In genomic region chr9:69469136-69469535, GRCh38 we compare ENCODE assay signal across 19 cellular contexts.
DNase-seq lines count a peak whose midpoint lies in the region; ATAC-seq, FAIRE-seq and TF ChIP-seq lines count a peak whose summit lies in the region.
"Had no signal": no experiment of that assay in that cellular context is flagged by ENCODE, and none has a peak within 500 bp of the region (broad histone marks: within the 10 kb centered on the region; RNA-seq: fewer than 3 reads in every experiment).

No MANE protein-coding gene starts in this region.

- DNase-seq in HepG2 (ENCODE audit: low spot score): no peak
- peak; percentile 17 for DNase-seq in NCI-H69 (lab: John Stamatoyannopoulos, UW)
- peak; percentile 20 for DNase-seq in glomerular endothelial cell (ENCODE audit: extremely low read depth, low read depth, low spot score)
- no peak for DNase-seq in CD1c-positive myeloid dendritic cell (ENCODE audit: extremely low spot score)
- DNase-seq in mesenteric fat pad (ENCODE audit: low spot score): no peak
- DNase-seq: ACHN; AML-193; CD4-positive, alpha-beta T cell; GM23248; HCEC 1CT; NCI-H1694 treated with DMSO at 0.1 percent for 48 hours; NCI-H2171; NCI-H524; NK-92 treated with Interleukin-12 subunit alpha and Interleukin-12 subunit beta, amount 100 ng/mL, for 24 hours; SHP77; SK-N-SH; T-cell had no signal

- no peak overlapping the region for H3K4me3 ChIP-seq in liver (ENCODE audit: low read depth in 1 of 3, low read length in 3 of 3)
- no peak overlapping the region for H3K4me3 ChIP-seq in HepG2 (replicated peaks in 1 of 3; ENCODE audit: insufficient read depth in 1 of 3, low read depth in 2 of 3, low read length in 3 of 3)
- H3K4me3 ChIP-seq: GM23248 had no signal

- intact Hi-C loops in HepG2 (cut with micrococcal nuclease; ENCODE audit: unreplicated experiment): no loop called here

- TF ChIP-seq CTCF in liver (IDR thresholded peaks at IDR 0.05; ENCODE audit: low read depth, low read length, missing input control) (no peak), HepG2 (CRISPR knock-in tag; IDR thresholded peaks at IDR 0.05) (no peak)

- ATAC-seq in HepG2 (no peak), GM18870 (IDR thresholded peaks at IDR 0.05; ENCODE audit: unreplicated experiment) (no peak)
- ATAC-seq: T-cell had no signal

- H4K20me1 ChIP-seq in HepG2 (ENCODE audit: insufficient read depth, low read length): no peaks in the 10 kb centered on the region

- TF ChIP-seq EP300 in HepG2 (IDR thresholded peaks at IDR 0.05; ENCODE audit: low read depth in 2 of 2, low read length in 2 of 2): no peak
- no peak for TF ChIP-seq EP300 in HepG2 (CRISPR knock-in tag; IDR thresholded peaks at IDR 0.05; ENCODE audit: borderline replicate concordance)

- peak overlapping the region; percentile 84 to 91 for H3K27ac ChIP-seq in liver (ENCODE audit: low read depth in 1 of 2, low read length in 2 of 2)
- no peak overlapping the region for H3K27ac ChIP-seq in HepG2 (ENCODE audit: extremely low read length, insufficient read depth, low read length)
- H3K27ac ChIP-seq: GM23248 had no signal

- FAIRE-seq in HepG2 (lab: Jason Lieb, UNC): no peak

- no peak for TF ChIP-seq RAD21 in liver (IDR thresholded peaks at IDR 0.05)
- TF ChIP-seq RAD21 in HepG2 (CRISPR knock-in tag; IDR thresholded peaks at IDR 0.05): no peak

- no peaks in the 10 kb centered on the region for H3K79me2 ChIP-seq in HepG2 (ENCODE audit: insufficient read depth, low read length)

- H3K4me2 ChIP-seq in HepG2 (ENCODE audit: low read depth, low read length): no peak overlapping the region
- H3K4me2 ChIP-seq: SK-N-SH had no signal

- H2AFZ ChIP-seq in HepG2 (ENCODE audit: low read length): no peak overlapping the region
- H2AFZ ChIP-seq: GM23248 had no signal

- no TSS peak for BruUV-seq in HepG2 (replicated peaks; lab: Mats Ljungman, UMichigan)

- H3K27me3 ChIP-seq in liver (ENCODE audit: control insufficient read depth in 4 of 4, insufficient read depth in 4 of 4, low read length in 3 of 4) (no peaks in the 10 kb centered on the region), HepG2 (ENCODE audit: control insufficient read depth in 1 of 2, insufficient read depth in 2 of 2, low read length in 2 of 2) (peaks cover 0 to 18% of the 10 kb centered on the region in 2 experiments; a peak in 3 of 5 replicates)

- POLR2A ChIA-PET in HepG2 (lab: Yijun Ruan, JAX): no interaction called here

- H3K9ac ChIP-seq in liver (ENCODE audit: low read depth in 1 of 2, low read length in 2 of 2) (no peak overlapping the region), HepG2 (ENCODE audit: insufficient read depth, low read depth, low read length) (no peak overlapping the region)
- H3K9ac ChIP-seq: GM23248, SK-N-SH had no signal

- H3K36me3 ChIP-seq in liver (ENCODE audit: control insufficient read depth in 4 of 4, insufficient read depth in 3 of 4, low read depth in 1 of 4, low read length in 3 of 4) (peaks cover 0 to 5% (median 0%) of the 10 kb centered on the region in 4 donors), HepG2 (replicated peaks in 1 of 2; ENCODE audit: control insufficient read depth in 1 of 2, insufficient read depth in 2 of 2, low read length in 2 of 2) (no peaks in the 10 kb centered on the region)

- H3K4me1 ChIP-seq in liver (ENCODE audit: control insufficient read depth in 4 of 4, insufficient read depth in 4 of 4, low read length in 3 of 4) (peaks cover 21 to 82% (median 65%) of the 10 kb centered on the region in 4 donors), HepG2 (ENCODE audit: insufficient read depth, low read length) (peaks cover 11% of the 10 kb centered on the region)

- TF ChIP-seq POLR2A in HepG2 (IDR thresholded peaks at IDR 0.05; ENCODE audit: insufficient read depth in 1 of 2, low read depth in 2 of 2, low read length in 2 of 2): no peak

- in situ Hi-C loops in HepG2 (cut with HindIII; ENCODE audit: extremely low pct_ligation_motif_present, low pct_unique_long_range_greater_than_20kb): no loop called here

- H3K9me3 ChIP-seq in liver (ENCODE audit: control insufficient read depth in 4 of 4, low read length in 3 of 4): no peaks in the 10 kb centered on the region
- no peaks in the 10 kb centered on the region for H3K9me3 ChIP-seq in HepG2 (ENCODE audit: low read length)
- H3K9me3 ChIP-seq: SK-N-SH had no signal

- CTCF ChIA-PET in HepG2 (lab: Yijun Ruan, JAX; ENCODE audit: low intra/inter-chr PET ratio, low total read pairs): no interaction called here

TF ChIP-seq in liver, 16 proteins besides CTCF, POLR2A, EP300 and RAD21:
- no peak for TF ChIP-seq YY1 (IDR thresholded peaks at IDR 0.05)
- TF ChIP-seq, protein P1, sequence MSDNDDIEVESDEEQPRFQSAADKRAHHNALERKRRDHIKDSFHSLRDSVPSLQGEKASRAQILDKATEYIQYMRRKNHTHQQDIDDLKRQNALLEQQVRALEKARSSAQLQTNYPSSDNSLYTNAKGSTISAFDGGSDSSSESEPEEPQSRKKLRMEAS (IDR thresholded peaks at IDR 0.05): no peak
- TF ChIP-seq NR2F2 (IDR thresholded peaks at IDR 0.05): no peak
- no peak for TF ChIP-seq FOXA1 (IDR thresholded peaks at IDR 0.05)
- TF ChIP-seq GABPA (IDR thresholded peaks at IDR 0.05 in 1 of 2, conservative IDR thresholded peaks at IDR 0.05 in 1 of 2): no peak
- TF ChIP-seq HNF4A (conservative IDR thresholded peaks at IDR 0.05): no peak
- no peak for TF ChIP-seq SP1 (IDR thresholded peaks at IDR 0.05)
- no peak for TF ChIP-seq RXRA (IDR thresholded peaks at IDR 0.05)
- TF ChIP-seq TAF1 (conservative IDR thresholded peaks at IDR 0.05): no peak

TF ChIP-seq in HepG2, 621 proteins besides CTCF, POLR2A, EP300 and RAD21:
- TF ChIP-seq, protein P2, sequence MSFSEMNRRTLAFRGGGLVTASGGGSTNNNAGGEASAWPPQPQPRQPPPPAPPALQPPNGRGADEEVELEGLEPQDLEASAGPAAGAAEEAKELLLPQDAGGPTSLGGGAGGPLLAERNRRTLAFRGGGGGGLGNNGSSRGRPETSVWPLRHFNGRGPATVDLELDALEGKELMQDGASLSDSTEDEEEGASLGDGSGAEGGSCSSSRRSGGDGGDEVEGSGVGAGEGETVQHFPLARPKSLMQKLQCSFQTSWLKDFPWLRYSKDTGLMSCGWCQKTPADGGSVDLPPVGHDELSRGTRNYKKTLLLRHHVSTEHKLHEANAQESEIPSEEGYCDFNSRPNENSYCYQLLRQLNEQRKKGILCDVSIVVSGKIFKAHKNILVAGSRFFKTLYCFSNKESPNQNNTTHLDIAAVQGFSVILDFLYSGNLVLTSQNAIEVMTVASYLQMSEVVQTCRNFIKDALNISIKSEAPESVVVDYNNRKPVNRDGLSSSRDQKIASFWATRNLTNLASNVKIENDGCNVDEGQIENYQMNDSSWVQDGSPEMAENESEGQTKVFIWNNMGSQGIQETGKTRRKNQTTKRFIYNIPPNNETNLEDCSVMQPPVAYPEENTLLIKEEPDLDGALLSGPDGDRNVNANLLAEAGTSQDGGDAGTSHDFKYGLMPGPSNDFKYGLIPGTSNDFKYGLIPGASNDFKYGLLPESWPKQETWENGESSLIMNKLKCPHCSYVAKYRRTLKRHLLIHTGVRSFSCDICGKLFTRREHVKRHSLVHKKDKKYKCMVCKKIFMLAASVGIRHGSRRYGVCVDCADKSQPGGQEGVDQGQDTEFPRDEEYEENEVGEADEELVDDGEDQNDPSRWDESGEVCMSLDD (CRISPR knock-in tag; IDR thresholded peaks at IDR 0.05; ENCODE audit: borderline replicate concordance): no peak
- TF ChIP-seq, protein P3, sequence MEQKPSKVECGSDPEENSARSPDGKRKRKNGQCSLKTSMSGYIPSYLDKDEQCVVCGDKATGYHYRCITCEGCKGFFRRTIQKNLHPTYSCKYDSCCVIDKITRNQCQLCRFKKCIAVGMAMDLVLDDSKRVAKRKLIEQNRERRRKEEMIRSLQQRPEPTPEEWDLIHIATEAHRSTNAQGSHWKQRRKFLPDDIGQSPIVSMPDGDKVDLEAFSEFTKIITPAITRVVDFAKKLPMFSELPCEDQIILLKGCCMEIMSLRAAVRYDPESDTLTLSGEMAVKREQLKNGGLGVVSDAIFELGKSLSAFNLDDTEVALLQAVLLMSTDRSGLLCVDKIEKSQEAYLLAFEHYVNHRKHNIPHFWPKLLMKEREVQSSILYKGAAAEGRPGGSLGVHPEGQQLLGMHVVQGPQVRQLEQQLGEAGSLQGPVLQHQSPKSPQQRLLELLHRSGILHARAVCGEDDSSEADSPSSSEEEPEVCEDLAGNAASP (CRISPR knock-in tag; IDR thresholded peaks at IDR 0.05; ENCODE audit: borderline replicate concordance): no peak
- TF ChIP-seq JDP2 (CRISPR knock-in tag; IDR thresholded peaks at IDR 0.05; ENCODE audit: borderline replicate concordance) (no peak), SP5 (CRISPR knock-in tag; IDR thresholded peaks at IDR 0.05; ENCODE audit: borderline replicate concordance, low read depth) (no peak), RELA (CRISPR knock-in tag; IDR thresholded peaks at IDR 0.05) (no peak), ZFYVE20 (CRISPR knock-in tag; IDR thresholded peaks at IDR 0.05; ENCODE audit: borderline replicate concordance, low read depth) (no peak)
- TF ChIP-seq, protein P4, sequence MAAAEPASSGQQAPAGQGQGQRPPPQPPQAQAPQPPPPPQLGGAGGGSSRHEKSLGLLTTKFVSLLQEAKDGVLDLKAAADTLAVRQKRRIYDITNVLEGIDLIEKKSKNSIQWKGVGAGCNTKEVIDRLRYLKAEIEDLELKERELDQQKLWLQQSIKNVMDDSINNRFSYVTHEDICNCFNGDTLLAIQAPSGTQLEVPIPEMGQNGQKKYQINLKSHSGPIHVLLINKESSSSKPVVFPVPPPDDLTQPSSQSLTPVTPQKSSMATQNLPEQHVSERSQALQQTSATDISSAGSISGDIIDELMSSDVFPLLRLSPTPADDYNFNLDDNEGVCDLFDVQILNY (CRISPR knock-in tag; conservative IDR thresholded peaks at IDR 0.05): no peak
TF ChIP-seq in HepG2: peak in this region for 0.

Comparison
In these comparisons a context has a peak if more than half of its experiments do, and no peak if none do; other contexts are left out.
1. DNase-seq: peak in NCI-H69 (single experiment) and glomerular endothelial cell (single experiment); none in HepG2 (single experiment), CD1c-positive myeloid dendritic cell (single experiment) and mesenteric fat pad (single experiment).